Comparison of ENCODE assay signal across 27 cellular contexts in genomic region chr11:126624491-126624890, GRCh38.
"Had no signal": no experiment of that assay in that cellular context is flagged by ENCODE, and none has a peak within 500 bp of the region (broad histone marks: within the 10 kb centered on the region; RNA-seq: fewer than 3 reads in every experiment).

No MANE protein-coding gene starts in this region.

- H3K36me3 Mint-ChIP-seq: activated naive CD4-positive, alpha-beta T cell treated with anti-CD3 and anti-CD28 coated beads, Interleukin-2, amount 50 U/mL, for 72 hours; naive thymus-derived CD4-positive, alpha-beta T cell; stimulated activated memory B cell treated with anti-CD40 and anti-IgM and Interleukin-4, amounts not matched to agents 10 μg/mL and 1 μg/mL and 100 μg/mL, for 72 hours had no signal

- H3K4me1 ChIP-seq: sigmoid colon, suprapubic skin, tibial nerve had no signal

- H3K4me1 Mint-ChIP-seq: activated T-helper 17 cell treated with anti-CD3 and anti-CD28 coated beads, Interleukin-2, amount 50 U/mL, for 72 hours; immature natural killer cell; naive thymus-derived CD4-positive, alpha-beta T cell; stimulated activated memory B cell treated with anti-CD40 and anti-IgM and Interleukin-4, amounts not matched to agents 10 μg/mL and 1 μg/mL and 100 μg/mL, for 72 hours had no signal

- H3K4me3 Mint-ChIP-seq: activated T-cell treated with anti-CD3 and anti-CD28 coated beads, Interleukin-2, amount 50 U/mL, for 24 hours; activated T-helper 17 cell treated with anti-CD3 and anti-CD28 coated beads, Interleukin-2, amount 50 U/mL, for 72 hours; immature natural killer cell; naive thymus-derived CD4-positive, alpha-beta T cell; neural progenitor cell; stimulated activated memory B cell treated with anti-CD40 and anti-IgM and Interleukin-4, amounts not matched to agents 10 μg/mL and 1 μg/mL and 100 μg/mL, for 72 hours; T-helper 2 cell treated with Interferon-gamma antibody and Interleukin-4, amounts not matched to agents 5 μg/mL and 100 μg/mL, for 36 hours had no signal

- H3K9ac ChIP-seq: neural progenitor cell had no signal

- H2AFZ ChIP-seq: hepatocyte, neural progenitor cell had no signal

- H3K79me2 ChIP-seq: hepatocyte had no signal

- H3K9me3 ChIP-seq: sigmoid colon, stomach, suprapubic skin, tibial nerve had no signal

- H3K27ac ChIP-seq: epithelial cell of prostate, hepatocyte, neural progenitor cell, sigmoid colon, stomach, suprapubic skin, tibial nerve, VCaP had no signal

- H3K36me3 ChIP-seq: neural progenitor cell, sigmoid colon, stomach, suprapubic skin, tibial nerve had no signal

- H3K27me3 ChIP-seq: neural progenitor cell, sigmoid colon, stomach, tibial nerve had no signal

- H3K4me2 ChIP-seq: hepatocyte, neural progenitor cell, smooth muscle cell had no signal

- ATAC-seq: activated naive CD4-positive, alpha-beta T cell treated with anti-CD3 and anti-CD28 coated beads, Interleukin-2, amount 50 U/mL, for 72 hours; activated T-helper 17 cell treated with anti-CD3 and anti-CD28 coated beads, Interleukin-2, amount 50 U/mL, for 72 hours; left lobe of liver; naive thymus-derived CD4-positive, alpha-beta T cell; stimulated activated memory B cell treated with anti-CD40 and anti-IgM and Interleukin-4, amounts not matched to agents 10 μg/mL and 1 μg/mL and 100 μg/mL, for 72 hours had no signal

- H3K4me3 ChIP-seq: hepatocyte, lung, neural progenitor cell, sigmoid colon, smooth muscle cell, stomach, suprapubic skin, tibial nerve had no signal

- H3K9me3 Mint-ChIP-seq: activated naive CD4-positive, alpha-beta T cell treated with anti-CD3 and anti-CD28 coated beads, Interleukin-2, amount 50 U/mL, for 72 hours; activated T-cell treated with anti-CD3 and anti-CD28 coated beads, Interleukin-2, amount 50 U/mL, for 24 hours; activated T-helper 17 cell treated with anti-CD3 and anti-CD28 coated beads, Interleukin-2, amount 50 U/mL, for 72 hours; immature natural killer cell; stimulated activated memory B cell treated with anti-CD40 and anti-IgM and Interleukin-4, amounts not matched to agents 10 μg/mL and 1 μg/mL and 100 μg/mL, for 72 hours; T-helper 2 cell treated with Interferon-gamma antibody and Interleukin-4, amounts not matched to agents 5 μg/mL and 100 μg/mL, for 36 hours had no signal

- DNase-seq: activated CD4-positive, alpha-beta T cell treated with anti-CD3 and anti-CD28 coated beads for 1 hour; activated CD4-positive, alpha-beta T cell treated with anti-CD3 and anti-CD28 coated beads, Interleukin-2, amount 50 U/mL, for 1 hour; activated CD8-positive, alpha-beta memory T cell treated with anti-CD3 and anti-CD28 coated beads for 24 hours; activated CD8-positive, alpha-beta memory T cell treated with anti-CD3 and anti-CD28 coated beads, Interleukin-2, amount 50 U/mL, for 4 hours; activated T-cell treated with anti-CD3 and anti-CD28 coated beads, Interleukin-2, amount 50 U/mL, for 24 hours; aorta; cerebellar nuclear complex; cortex of kidney; glutamatergic neuron; immature natural killer cell; naive thymus-derived CD4-positive, alpha-beta T cell; sigmoid colon; stimulated activated CD4-positive, alpha-beta T cell treated with anti-CD3 and anti-CD28 coated beads, Interleukin-15, amount 100 ng/mL, for 24 hours; stomach had no signal

- H3K27ac Mint-ChIP-seq: activated naive CD4-positive, alpha-beta T cell treated with anti-CD3 and anti-CD28 coated beads, Interleukin-2, amount 50 U/mL, for 72 hours; activated T-cell treated with anti-CD3 and anti-CD28 coated beads, Interleukin-2, amount 50 U/mL, for 24 hours; activated T-helper 17 cell treated with anti-CD3 and anti-CD28 coated beads, Interleukin-2, amount 50 U/mL, for 72 hours; immature natural killer cell; naive thymus-derived CD4-positive, alpha-beta T cell; neural progenitor cell; stimulated activated memory B cell treated with anti-CD40 and anti-IgM and Interleukin-4, amounts not matched to agents 10 μg/mL and 1 μg/mL and 100 μg/mL, for 72 hours; T-helper 2 cell treated with Interferon-gamma antibody and Interleukin-4, amounts not matched to agents 5 μg/mL and 100 μg/mL, for 36 hours had no signal
